ENCODE assay signal across 16 cellular contexts in genomic region chr7:1234794-1235500, GRCh38. TPM values are rescaled to one million over a fixed set of nuclear protein-coding genes. Genes with fewer than 3 reads are reported as not detected.
DNase-seq lines count a peak whose midpoint lies in the region; ATAC-seq, FAIRE-seq and TF ChIP-seq lines count a peak whose summit lies in the region.
"Had no signal": no experiment of that assay in that cellular context is flagged by ENCODE, and none has a peak within 500 bp of the region (broad histone marks: within the 10 kb centered on the region; RNA-seq: fewer than 3 reads in every experiment).

No MANE protein-coding gene starts in this region.

- no peaks in the 10 kb centered on the region for H3K9me3 Mint-ChIP-seq in activated naive CD4-positive, alpha-beta T cell treated with anti-CD3 and anti-CD28 coated beads, Interleukin-2, amount 10 ng/mL, durations not matched to agents 7 days and 5 days
- H3K9me3 Mint-ChIP-seq in stimulated activated effector memory CD8-positive, alpha-beta T cell treated with anti-CD3 and anti-CD28 coated beads, Interleukin-12 subunit alpha, Interleukin-12 subunit beta, amount 100 ng/mL, for 72 hours: no peaks in the 10 kb centered on the region
- no peaks in the 10 kb centered on the region for H3K9me3 Mint-ChIP-seq in MCF 10A (ENCODE audit: unreplicated experiment)
- H3K9me3 Mint-ChIP-seq: activated naive CD4-positive, alpha-beta T cell treated with anti-CD3 and anti-CD28 coated beads, Interleukin-2, amount 50 U/mL, for 72 hours had no signal

- H3K4me3 Mint-ChIP-seq in activated naive CD4-positive, alpha-beta T cell treated with anti-CD3 and anti-CD28 coated beads, Interleukin-2, amount 10 ng/mL, durations not matched to agents 7 days and 5 days: no peak overlapping the region
- peak overlapping the region; percentile 22 for H3K4me3 Mint-ChIP-seq in stimulated activated effector memory CD8-positive, alpha-beta T cell treated with anti-CD3 and anti-CD28 coated beads, Interleukin-12 subunit alpha, Interleukin-12 subunit beta, amount 100 ng/mL, for 72 hours
- H3K4me3 Mint-ChIP-seq in MCF 10A (ENCODE audit: unreplicated experiment): no peak overlapping the region

- peak overlapping the region; percentile 87 for H3K27ac Mint-ChIP-seq in activated naive CD4-positive, alpha-beta T cell treated with anti-CD3 and anti-CD28 coated beads, Interleukin-2, amount 10 ng/mL, durations not matched to agents 7 days and 5 days
- H3K27ac Mint-ChIP-seq in stimulated activated effector memory CD8-positive, alpha-beta T cell treated with anti-CD3 and anti-CD28 coated beads, Interleukin-12 subunit alpha, Interleukin-12 subunit beta, amount 100 ng/mL, for 72 hours: no peak overlapping the region
- no peak overlapping the region for H3K27ac Mint-ChIP-seq in MCF 10A (ENCODE audit: low read depth, unreplicated experiment)

- ATAC-seq in SK-N-SH treated with all-trans-retinoic acid at 6 μM for 48 hours: peak; percentile 39; the same call in 2 of the 3 replicates
- peak; percentile 62 for ATAC-seq in stimulated activated effector memory CD8-positive, alpha-beta T cell treated with anti-CD3 and anti-CD28 coated beads, Interleukin-12 subunit alpha, Interleukin-12 subunit beta, amount 100 ng/mL, for 72 hours
- no peak for ATAC-seq in GM18511 (IDR thresholded peaks at IDR 0.05; ENCODE audit: unreplicated experiment)
- ATAC-seq: activated CD4-positive, CD25-positive, alpha-beta regulatory T cell treated with anti-CD3 and anti-CD28 coated beads, Interleukin-2, amount 50 U/mL, for 24 hours; left lung had no signal

- peaks cover 89% of the 10 kb centered on the region for H3K27me3 Mint-ChIP-seq in activated naive CD4-positive, alpha-beta T cell treated with anti-CD3 and anti-CD28 coated beads, Interleukin-2, amount 10 ng/mL, durations not matched to agents 7 days and 5 days
- peaks cover 72% of the 10 kb centered on the region for H3K27me3 Mint-ChIP-seq in MCF 10A (ENCODE audit: insufficient read depth, unreplicated experiment)

- POLR2A ChIA-PET in MCF 10A (lab: Yijun Ruan, JAX): no interaction called here

- DNase-seq in activated naive CD4-positive, alpha-beta T cell treated with anti-CD3 and anti-CD28 coated beads, Interleukin-2, amount 10 ng/mL, durations not matched to agents 7 days and 5 days: no peak
- no peak for DNase-seq in activated naive CD4-positive, alpha-beta T cell treated with anti-CD3 and anti-CD28 coated beads, Interleukin-2, amount 50 U/mL, for 16 hours
- DNase-seq in coronary artery (ENCODE audit: low spot score) (no peak), H54 (ENCODE audit: insufficient read length, low spot score) (no peak), MCF 10A (ENCODE audit: unreplicated experiment) (no peak)
- DNase-seq in stimulated activated effector memory CD8-positive, alpha-beta T cell treated with anti-CD3 and anti-CD28 coated beads, Interleukin-12 subunit alpha, Interleukin-12 subunit beta, amount 100 ng/mL, for 72 hours (ENCODE audit: low spot score in 2 of 2): no peak
- DNase-seq: EL; MG63; stimulated activated CD4-positive, alpha-beta T cell treated with anti-CD3 and anti-CD28 coated beads, Interleukin-15, amount 100 ng/mL, for 24 hours had no signal

- no peak for TF ChIP-seq CTCF in coronary artery (IDR thresholded peaks at IDR 0.05)
- TF ChIP-seq CTCF in MCF 10A (IDR thresholded peaks at IDR 0.05; ENCODE audit: unreplicated experiment): no peak

- intact Hi-C loops in MCF 10A (cut with micrococcal nuclease): no loop called here

- H3K4me3 ChIP-seq in coronary artery: peak overlapping the region; percentile 47
- H3K4me3 ChIP-seq: left lung, MG63 had no signal

- no TSS peak for BruUV-seq in MCF 10A (replicated peaks; lab: Mats Ljungman, UMichigan)

- H3K4me1 Mint-ChIP-seq in activated naive CD4-positive, alpha-beta T cell treated with anti-CD3 and anti-CD28 coated beads, Interleukin-2, amount 10 ng/mL, durations not matched to agents 7 days and 5 days: peaks cover 13% of the 10 kb centered on the region
- H3K4me1 Mint-ChIP-seq in stimulated activated effector memory CD8-positive, alpha-beta T cell treated with anti-CD3 and anti-CD28 coated beads, Interleukin-12 subunit alpha, Interleukin-12 subunit beta, amount 100 ng/mL, for 72 hours: peaks cover 24% of the 10 kb centered on the region
- H3K4me1 Mint-ChIP-seq in MCF 10A (ENCODE audit: insufficient read depth, unreplicated experiment): no peaks in the 10 kb centered on the region

- H3K36me3 Mint-ChIP-seq in activated naive CD4-positive, alpha-beta T cell treated with anti-CD3 and anti-CD28 coated beads, Interleukin-2, amount 10 ng/mL, durations not matched to agents 7 days and 5 days: peaks cover 4% of the 10 kb centered on the region
- H3K36me3 Mint-ChIP-seq in stimulated activated effector memory CD8-positive, alpha-beta T cell treated with anti-CD3 and anti-CD28 coated beads, Interleukin-12 subunit alpha, Interleukin-12 subunit beta, amount 100 ng/mL, for 72 hours: peaks cover 35% of the 10 kb centered on the region
- H3K36me3 Mint-ChIP-seq in MCF 10A (ENCODE audit: insufficient read depth, unreplicated experiment): no peaks in the 10 kb centered on the region

- CTCF ChIA-PET in activated naive CD4-positive, alpha-beta T cell treated with anti-CD3 and anti-CD28 coated beads, Interleukin-2, amount 10 ng/mL, durations not matched to agents 7 days and 5 days (lab: Charles Lee): interaction anchor here (0.8 kb wide), 1 partner anchor 9 kb away, joined by 3 read pairs; no protein-coding TSS in a partner anchor
- CTCF ChIA-PET in MCF 10A (lab: Yijun Ruan, JAX): interaction anchor here (1.0 kb wide), 1 partner anchor 9 kb away, joined by 3 read pairs; no protein-coding TSS in a partner anchor

- no peak overlapping the region for H3K27ac ChIP-seq in coronary artery
- H3K27ac ChIP-seq: left lung had no signal

- no peak for TF ChIP-seq POLR2A in H54 (IDR thresholded peaks at IDR 0.05; ENCODE audit: low read depth, low read length)

- FAIRE-seq in H54 (lab: Jason Lieb, UNC): no peak
- FAIRE-seq: frontal cortex had no signal

TF ChIP-seq in SK-N-SH treated with all-trans-retinoic acid at 6 μM for 48 hours, 23 proteins besides CTCF, POLR2A, EP300 and RAD21:
- TF ChIP-seq ZNF565 (CRISPR knock-in tag; conservative IDR thresholded peaks at IDR 0.05; ENCODE audit: low read depth): no peak
- TF ChIP-seq PPARA (CRISPR knock-in tag; IDR thresholded peaks at IDR 0.05; ENCODE audit: borderline replicate concordance): no peak
- no peak for TF ChIP-seq ESRRG (CRISPR knock-in tag; IDR thresholded peaks at IDR 0.05)
- TF ChIP-seq OSR1 (CRISPR knock-in tag; IDR thresholded peaks at IDR 0.05): no peak
- TF ChIP-seq ZNF8 (CRISPR knock-in tag; IDR thresholded peaks at IDR 0.05): no peak
- TF ChIP-seq CSRNP3 (CRISPR knock-in tag; IDR thresholded peaks at IDR 0.05): no peak

RNA-seq across cellular contexts. Expression of gene UNCX, which starts 2.3 kb away (rescaled TPM):
- not detected in 2 replicates for total RNA-seq in MCF 10A (2022)
- total RNA-seq: activated naive CD4-positive, alpha-beta T cell treated with anti-CD3 and anti-CD28 coated beads, Interleukin-2, amount 50 U/mL, for 72 hours; frontal cortex; left lung; osteoblast had no signal
